ENCODE assay signal across 8 cellular contexts in the genomic region with DNA sequence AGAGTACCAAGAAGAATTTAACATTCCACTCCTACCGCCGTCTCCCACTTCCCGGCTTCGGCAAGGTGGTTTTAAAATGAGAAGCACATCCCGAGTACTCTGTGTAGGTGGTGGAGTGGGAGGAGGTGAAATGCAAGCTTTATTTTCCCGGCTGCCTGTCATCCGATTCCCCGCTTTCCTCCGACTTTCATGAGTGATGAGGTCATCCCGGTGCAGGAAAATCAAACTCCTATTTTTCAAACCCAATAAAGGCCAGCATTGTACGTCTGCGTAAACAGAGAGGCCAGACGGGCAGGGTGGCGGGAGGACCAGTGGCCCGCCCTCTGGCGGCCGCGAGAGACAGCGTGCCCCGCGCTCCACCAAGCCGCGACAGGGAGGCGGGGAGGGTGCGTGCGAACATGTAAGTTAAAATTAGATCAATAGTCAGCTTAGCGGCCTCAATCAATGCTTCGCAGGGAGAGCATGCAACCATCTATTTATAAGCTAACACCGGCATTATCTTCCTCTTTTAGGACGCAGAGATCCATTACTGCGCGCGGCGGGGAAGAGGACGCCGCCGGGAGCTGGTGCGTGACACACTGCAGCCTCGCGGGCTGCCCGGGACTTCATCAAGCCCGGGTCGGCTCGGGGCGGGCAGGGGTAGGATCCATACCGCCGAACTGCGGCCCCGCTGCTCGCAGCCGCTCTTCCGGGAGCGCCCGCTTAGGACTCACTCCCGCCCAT.
DNase-seq lines count a peak whose midpoint lies in the region; ATAC-seq and TF ChIP-seq lines count a peak whose summit lies in the region.

No MANE protein-coding gene starts in this region.

- H3K9ac ChIP-seq in colonic mucosa (ENCODE audit: low read depth in 2 of 2, low read length in 2 of 2), result peak overlapping the region in 1 of 2 donors; percentile 43

- no peak overlapping the region for H3K27ac ChIP-seq in colonic mucosa

- DNase-seq in ACHN, result peak; percentile 64
- DNase-seq in NCI-H446 (lab: John Stamatoyannopoulos, UW), result peak; percentile 26 to 78
- DNase-seq in activated CD4-positive, alpha-beta T cell treated with anti-CD3 and anti-CD28 coated beads for 48 hours, result peak; percentile 83
- DNase-seq in colonic mucosa, result peak; percentile 69
- peak; percentile 63 for DNase-seq in left lobe of liver (ENCODE audit: low spot score)
- peak; percentile 73 for DNase-seq in stimulated activated CD4-positive, alpha-beta T cell treated with anti-CD3 and anti-CD28 coated beads, Interleukin-1b, Interleukin-23, amount 100 ng/mL, for 48 hours

- no peaks in the 10 kb centered on the region for H3K9me3 ChIP-seq in colonic mucosa

- ATAC-seq in GM18868 (IDR thresholded peaks at IDR 0.05; ENCODE audit: unreplicated experiment) (peak; percentile 95), HG03103 (IDR thresholded peaks at IDR 0.05; ENCODE audit: low read depth, unreplicated experiment) (peak; percentile 92), left lobe of liver (peak; percentile 100)

- H3K4me1 ChIP-seq in colonic mucosa, result no peaks in the 10 kb centered on the region

- in situ Hi-C loops in ACHN (cut with HindIII; ENCODE audit: low pct_ligation_motif_present, low pct_unique_long_range_greater_than_20kb, low sequenced_read_pairs), result no loop called here

- peak; percentile 88 for TF ChIP-seq CTCF in colonic mucosa (IDR thresholded peaks at IDR 0.05)

- peak overlapping the region; percentile 47 for H3K4me3 ChIP-seq in colonic mucosa

- no peaks in the 10 kb centered on the region for H3K27me3 ChIP-seq in colonic mucosa

- no peaks in the 10 kb centered on the region for H3K36me3 ChIP-seq in colonic mucosa

- intact Hi-C loops in colonic mucosa (cut with DNase I), result loop anchor here (10.0 kb wide), 1 partner anchor 353 kb away; no protein-coding TSS in a partner anchor
